In the genomic region with DNA sequence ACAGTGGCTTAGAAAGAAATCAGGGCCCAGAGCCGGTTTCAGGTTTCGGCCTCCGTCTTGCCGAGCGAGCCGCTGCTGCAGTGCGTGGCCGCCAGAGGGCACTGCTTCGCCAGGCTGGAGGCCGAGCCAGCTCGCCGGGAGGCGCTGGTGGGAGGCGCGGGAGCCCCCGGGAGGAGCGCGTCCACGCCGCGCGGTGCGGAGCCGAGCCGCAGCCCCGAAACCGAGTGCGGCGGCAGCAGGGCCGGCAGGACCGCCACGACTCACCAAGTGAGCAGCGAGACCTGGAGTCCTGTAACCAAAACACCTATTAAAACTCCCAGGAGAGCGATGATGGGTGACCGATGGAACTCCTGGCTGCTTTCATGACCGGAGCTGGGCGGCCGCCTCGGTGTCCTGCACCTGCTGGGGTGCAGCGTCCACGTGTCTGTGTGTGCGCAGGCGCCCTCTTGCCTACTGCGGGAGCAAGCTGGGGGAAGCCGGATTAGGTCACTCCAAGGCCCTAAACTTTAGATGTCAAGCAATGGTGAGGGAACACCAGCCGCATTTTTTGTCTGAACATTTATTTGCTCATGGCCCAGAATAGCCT, we compare ENCODE assay signal across 8 cellular contexts.
DNase-seq lines count a peak whose midpoint lies in the region; ATAC-seq, FAIRE-seq and TF ChIP-seq lines count a peak whose summit lies in the region.

No MANE protein-coding gene starts in this region.

- no peak overlapping the region; the same call in 1 of the 2 replicates for H3K14ac ChIP-seq in IMR-90 (replicated peaks; ENCODE audit: low read depth, low read length)

- H3K9me1 ChIP-seq in IMR-90 (ENCODE audit: insufficient read depth, low read length) = peaks cover 7% of the 10 kb centered on the region

- H3K27ac ChIP-seq in IMR-90 (ENCODE audit: insufficient read depth, low read length) (no peak overlapping the region; the same call in 1 of the 2 replicates), pancreas (peak overlapping the region in 3 of 4 donors; percentile 7 to 52 (median 37)), transverse colon (peak overlapping the region in 1 of 4 donors; percentile 33)

- no peak overlapping the region; the same call in none of the 2 replicates for H4K91ac ChIP-seq in IMR-90 (ENCODE audit: insufficient read depth, low read depth, low read length)

- H4K8ac ChIP-seq in IMR-90 (ENCODE audit: low read depth in 2 of 2, low read length in 2 of 2) = no peak overlapping the region; a peak in 1 of 4 replicates

- TF ChIP-seq RAD21 in IMR-90 (IDR thresholded peaks at IDR 0.05; ENCODE audit: low read length) = peak; percentile 95

- H3K4ac ChIP-seq in IMR-90 (ENCODE audit: low read depth, low read length) = peak overlapping the region; percentile 60; the same call in 1 of the 2 replicates

- H3K4me3 ChIP-seq in Caco-2 (ENCODE audit: low read depth, low read length) (peak overlapping the region; percentile 49), IMR-90 (ENCODE audit: insufficient read depth, low read depth, low read length) (peak overlapping the region; percentile 60), pancreas (peak overlapping the region; percentile 16 to 59 (median 28)), transverse colon (peak overlapping the region in 3 of 4 donors; percentile 25 to 54 (median 35))

- H3K4me2 ChIP-seq in IMR-90 (ENCODE audit: low read depth, low read length) = peak overlapping the region; percentile 83

- H3K27me3 ChIP-seq in Caco-2 (replicated peaks; ENCODE audit: control insufficient read depth, insufficient read depth, low read length) (peaks cover 1% of the 10 kb centered on the region; the same call in 1 of the 2 replicates), IMR-90 (ENCODE audit: control insufficient read depth, insufficient read depth, low read length) (no peaks in the 10 kb centered on the region), pancreas (no peaks in the 10 kb centered on the region), transverse colon (no peaks in the 10 kb centered on the region)

- H2AK9ac ChIP-seq in IMR-90 (replicated peaks; ENCODE audit: low read depth, low read length, poor library complexity) = no peak overlapping the region

- dilution Hi-C loops in IMR-90 (cut with HindIII; ENCODE audit: low sequenced_read_pairs, unreplicated experiment) = no loop called here

- H2BK5ac ChIP-seq in IMR-90 (ENCODE audit: low read depth, low read length, poor library complexity, severe bottlenecking) = no peak overlapping the region

- no peaks in the 10 kb centered on the region for H3K36me3 ChIP-seq in Caco-2 (ENCODE audit: control insufficient read depth, insufficient read depth, low read length)
- no peaks in the 10 kb centered on the region for H3K36me3 ChIP-seq in IMR-90 (ENCODE audit: control insufficient read depth, insufficient read depth, low read length)
- H3K36me3 ChIP-seq in pancreas = no peaks in the 10 kb centered on the region
- no peaks in the 10 kb centered on the region for H3K36me3 ChIP-seq in transverse colon

- BruUV-seq in Caco-2 (replicated peaks; lab: Mats Ljungman, UMichigan) = no TSS peak
- no TSS peak for BruUV-seq in IMR-90 (replicated peaks; lab: Mats Ljungman, UMichigan)

- no peak for FAIRE-seq in pancreas (lab: Jason Lieb, UNC)

- peak overlapping the region; percentile 96 for H2AFZ ChIP-seq in IMR-90 (replicated peaks; ENCODE audit: low read length, poor library complexity)

- H3K56ac ChIP-seq in IMR-90 (ENCODE audit: extremely low read depth, insufficient read depth, low read length) = no peak overlapping the region

- H2BK20ac ChIP-seq in IMR-90 (ENCODE audit: low read depth, low read length) = 0 out of 2 replicates have a peak overlapping the region, but pooled peaks have one; percentile 39

- no peak overlapping the region; the same call in 1 of the 2 replicates for H2BK120ac ChIP-seq in IMR-90 (ENCODE audit: low read depth, low read length)

- peak overlapping the region; percentile 50; the same call in 1 of the 2 replicates for H2AK5ac ChIP-seq in IMR-90 (ENCODE audit: low read depth, low read length)

- H3K18ac ChIP-seq in IMR-90 (ENCODE audit: low read depth, low read length) = no peak overlapping the region

- peaks cover 11% of the 10 kb centered on the region for H3K27me3 Mint-ChIP-seq in Caco-2 (ENCODE audit: insufficient read depth, unreplicated experiment)

- no peaks in the 10 kb centered on the region for H3K4me1 ChIP-seq in Caco-2
- H3K4me1 ChIP-seq in IMR-90 (ENCODE audit: control insufficient read depth, insufficient read depth, low read length) = no peaks in the 10 kb centered on the region; the same call in 1 of the 2 replicates
- no peaks in the 10 kb centered on the region for H3K4me1 ChIP-seq in pancreas
- H3K4me1 ChIP-seq in transverse colon = peaks cover 0 to 11% (median 3%) of the 10 kb centered on the region in 4 donors

- H3K36me3 Mint-ChIP-seq in Caco-2 (ENCODE audit: insufficient read depth, unreplicated experiment) = peaks cover 8% of the 10 kb centered on the region

- no peaks in the 10 kb centered on the region for H3K4me1 Mint-ChIP-seq in Caco-2 (ENCODE audit: low read depth, unreplicated experiment)

- H3K27ac Mint-ChIP-seq in Caco-2 (ENCODE audit: unreplicated experiment) = no peak overlapping the region

- H3K9me3 Mint-ChIP-seq in Caco-2 (ENCODE audit: unreplicated experiment) = peaks cover 7% of the 10 kb centered on the region

- in situ Hi-C loops in IMR-90 (cut with MboI; ENCODE audit: low sequenced_read_pairs) (no loop called here), SK-MEL-5 (cut with HindIII; ENCODE audit: low pct_unique_long_range_greater_than_20kb, low sequenced_read_pairs) (no loop called here), transverse colon (cut with MboI; ENCODE audit: low pct_ligation_motif_present in 1 of 4, low pct_unique_long_range_greater_than_20kb in 1 of 4, low sequenced_read_pairs in 3 of 4) (loop anchor here in 1 of 4 donors (25.0 kb wide), 1 partner anchor 877 kb away; no protein-coding TSS in a partner anchor)

- no peak overlapping the region for H4K5ac ChIP-seq in IMR-90 (ENCODE audit: low read depth, low read length)

- peak; percentile 73 for ATAC-seq in GM21381 (IDR thresholded peaks at IDR 0.05; ENCODE audit: unreplicated experiment)
- ATAC-seq in IMR-90 (ENCODE audit: low read depth) = peak; percentile 98
- ATAC-seq in pancreas = peak; percentile 95 to 98 (median 96)

- 13% methylated on average over 21 of the region's 46 CpGs; no CpG with 5 or more reads in 1 of the 2 experiments for WGBS in IMR-90 (ENCODE audit: extremely low coverage in 2 of 2, insufficient read length in 1 of 2), 2 experiments
- WGBS in pancreas, 2 donors = 2% methylated on average over 46 of the region's 46 CpGs
- WGBS in transverse colon (ENCODE audit: low coverage in 1 of 2), 2 donors = 0 to 4% methylated on average over 6 to 29 of the region's 46 CpGs

- DNase-seq in Caco-2 (peak; percentile 57 to 80), IMR-90 (peak; percentile 67), SK-MEL-5 (ENCODE audit: low read depth, low spot score) (peak; percentile 53), head of caudate nucleus (peak; percentile 52 to 94 (median 87)), pancreas (peak; percentile 61 to 95 (median 80)), transverse colon (peak; percentile 74)
- peak; percentile 66 for DNase-seq in activated naive CD4-positive, alpha-beta T cell treated with anti-CD3 and anti-CD28 coated beads, Interleukin-2, amount 50 U/mL, for 16 hours

- TF ChIP-seq CTCF in Caco-2 (IDR thresholded peaks at IDR 0.05; ENCODE audit: insufficient read depth in 1 of 2, low read depth in 1 of 2, low read length in 1 of 2, severe bottlenecking in 1 of 2, unreplicated experiment in 1 of 2) (peak; percentile 83 to 94), IMR-90 (conservative IDR thresholded peaks at IDR 0.05; ENCODE audit: low read depth, low read length) (peak; percentile 98), pancreas (IDR thresholded peaks at IDR 0.05) (peak; percentile 95 to 98 (median 98)), transverse colon (IDR thresholded peaks at IDR 0.05) (peak; percentile 74 to 98 (median 96))

- POLR2A ChIA-PET in Caco-2 (lab: Charles Lee) = no interaction called here
- POLR2A ChIA-PET in IMR-90 (lab: Charles Lee; ENCODE audit: unreplicated experiment) = interaction anchor here (0.6 kb wide), 1 partner anchor 260 kb away, joined by 3 read pairs; no protein-coding TSS in a partner anchor

- intact Hi-C loops in Caco-2 (cut with micrococcal nuclease; ENCODE audit: unreplicated experiment) (loop anchor here (1.0 kb wide), 2 partner anchors 48 to 388 kb away; no protein-coding TSS in a partner anchor), IMR-90 (cut with micrococcal nuclease) (loop anchor here (5.0 kb wide), 2 partner anchors 387 to 467 kb away; no protein-coding TSS in a partner anchor), head of caudate nucleus (cut with DNase I) (no loop called here), pancreas (cut with DNase I) (no loop called here), transverse colon (cut with DNase I; ENCODE audit: low total_unique reads) (no loop called here)

- peak overlapping the region; percentile 43; the same call in 1 of the 2 replicates for H3K23ac ChIP-seq in IMR-90 (ENCODE audit: low read depth, low read length)

- peak overlapping the region; percentile 19; the same call in 1 of the 2 replicates for H3K9ac ChIP-seq in IMR-90 (ENCODE audit: low read depth, low read length)

- H3K9me3 ChIP-seq in Caco-2 = no peaks in the 10 kb centered on the region
- no peaks in the 10 kb centered on the region for H3K9me3 ChIP-seq in IMR-90 (ENCODE audit: control insufficient read depth, insufficient read depth, low read length)
- H3K9me3 ChIP-seq in pancreas = no peaks in the 10 kb centered on the region
- H3K9me3 ChIP-seq in transverse colon = no peaks in the 10 kb centered on the region

- TF ChIP-seq POLR2A in IMR-90 (IDR thresholded peaks at IDR 0.05; ENCODE audit: low read depth, low read length) = peak; percentile 48; the same call in 1 of the 2 replicates
- no peak for TF ChIP-seq POLR2A in transverse colon (IDR thresholded peaks at IDR 0.05)

- CTCF ChIA-PET in Caco-2 (lab: Charles Lee) = interaction anchor here (1.2 to 1.6 kb wide), 2 partner anchors 13 to 18 kb away, joined by 3 to 10 read pairs; no protein-coding TSS in a partner anchor
- CTCF ChIA-PET in IMR-90 (lab: Yijun Ruan, JAX) = interaction anchor here (0.6 to 3.1 kb wide), 6 partner anchors 8 to 467 kb away, joined by 3 to 9 read pairs (median 4); no protein-coding TSS in a partner anchor

- no peaks in the 10 kb centered on the region for H4K20me1 ChIP-seq in IMR-90 (ENCODE audit: insufficient read depth, low read length)

- peak overlapping the region; percentile 55 for H3K4me3 Mint-ChIP-seq in Caco-2 (ENCODE audit: unreplicated experiment)

- peak overlapping the region; percentile 54; the same call in 1 of the 3 replicates for H2BK15ac ChIP-seq in IMR-90 (ENCODE audit: low read depth, low read length)

- H3K79me1 ChIP-seq in IMR-90 (ENCODE audit: low read depth in 1 of 2, low read length in 2 of 2) = no peaks in the 10 kb centered on the region

- TF ChIP-seq EP300 in transverse colon (IDR thresholded peaks at IDR 0.05; ENCODE audit: low read depth) = no peak

TF ChIP-seq in IMR-90, 13 proteins besides CTCF, POLR2A, EP300 and RAD21 (continues in another document):
- TF ChIP-seq RCOR1 (IDR thresholded peaks at IDR 0.05; ENCODE audit: insufficient replicate concordance, low read length) (peak; percentile 35), MAFK (IDR thresholded peaks at IDR 0.05; ENCODE audit: low read depth, low read length) (no peak), BHLHE40 (IDR thresholded peaks at IDR 0.05; ENCODE audit: low read depth, low read length) (no peak), CEBPB (IDR thresholded peaks at IDR 0.05; ENCODE audit: low read depth, low read length) (no peak)

Comparison
In these comparisons a context has a peak if more than half of its experiments do, and no peak if none do; other contexts are left out.
1. intact Hi-C loops: an anchor here in Caco-2 (1.0 kb wide) and IMR-90 (5.0 kb wide); none called in head of caudate nucleus, pancreas and transverse colon.